24 cellular contexts compared by ENCODE assay signal in the genomic region with DNA sequence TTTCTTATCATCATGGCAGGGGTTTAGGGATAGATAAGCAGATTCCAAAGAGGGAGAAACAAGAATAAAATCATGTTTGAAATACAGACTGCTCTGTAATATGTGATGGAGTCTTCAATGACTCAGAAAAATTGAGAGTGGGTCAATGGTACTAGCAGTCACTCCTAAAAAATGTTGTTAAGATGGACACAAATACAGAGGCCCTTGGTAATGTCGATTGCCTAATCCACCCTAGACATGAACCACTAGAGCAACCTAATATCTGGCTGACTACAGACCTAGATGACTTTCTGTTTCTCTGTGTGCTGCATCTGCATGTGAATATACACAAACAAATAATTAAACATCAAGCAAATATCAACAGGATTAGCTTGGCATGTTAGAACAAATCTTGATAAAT.
DNase-seq lines count a peak whose midpoint lies in the region; ATAC-seq and TF ChIP-seq lines count a peak whose summit lies in the region.
"Had no signal": no experiment of that assay in that cellular context is flagged by ENCODE, and none has a peak within 500 bp of the region (broad histone marks: within the 10 kb centered on the region; RNA-seq: fewer than 3 reads in every experiment).

No MANE protein-coding gene starts in this region.

- H4K20me1 ChIP-seq in PC-3 (ENCODE audit: low read length): no peaks in the 10 kb centered on the region

- H3K27me3 ChIP-seq in PC-3 (ENCODE audit: low read length) (no peaks in the 10 kb centered on the region), upper lobe of left lung (no peaks in the 10 kb centered on the region), right cardiac atrium (ENCODE audit: control insufficient read depth, insufficient read depth) (no peaks in the 10 kb centered on the region), uterus (no peaks in the 10 kb centered on the region)
- H3K27me3 ChIP-seq: cardiac muscle cell, ovary, right lobe of liver, testis had no signal

- intact Hi-C loops in PC-3 (cut with micrococcal nuclease) (loop anchor here (2.0 kb wide), 1 partner anchor 108 kb away; no protein-coding TSS in a partner anchor), right cardiac atrium (cut with DNase I) (no loop called here), uterus (cut with DNase I; ENCODE audit: low total_unique reads) (no loop called here)

- H3K27ac ChIP-seq in PC-3 (ENCODE audit: low read length) (no peak overlapping the region), epithelial cell of prostate (peak overlapping the region; percentile 21), upper lobe of left lung (no peak overlapping the region), right cardiac atrium (ENCODE audit: low read length) (no peak overlapping the region), uterus (no peak overlapping the region)
- H3K27ac ChIP-seq: cardiac muscle cell, ovary, right lobe of liver, testis had no signal

- ATAC-seq in PC-3 (peak; percentile 13; the same call in 1 of the 2 replicates), upper lobe of left lung (ENCODE audit: low FRiP score in 2 of 2) (no peak), GM19397 (IDR thresholded peaks at IDR 0.05; ENCODE audit: unreplicated experiment) (no peak), right cardiac atrium (no peak)
- ATAC-seq: naive thymus-derived CD8-positive, alpha-beta T cell; right lobe of liver; stimulated activated effector memory CD8-positive, alpha-beta T cell treated with anti-CD3 and anti-CD28 coated beads, Interleukin-12 subunit alpha, Interleukin-12 subunit beta, amount 100 ng/mL, for 72 hours had no signal

- H3K9ac ChIP-seq in PC-3 (ENCODE audit: low read length): no peak overlapping the region

- WGBS in upper lobe of left lung, 2 donors: 67 to 92% methylated on average over 1 of the region's 1 CpG
- WGBS in right cardiac atrium: 70% methylated on average over 1 of the region's 1 CpG

- H3F3A ChIP-seq in PC-3 (ENCODE audit: low read length, unreplicated experiment): no peaks in the 10 kb centered on the region

- no peak overlapping the region for H3K4me2 ChIP-seq in PC-3 (ENCODE audit: low read length)

- TF ChIP-seq POLR2A in upper lobe of left lung (IDR thresholded peaks at IDR 0.05) (no peak), uterus (IDR thresholded peaks at IDR 0.05) (no peak)

- TF ChIP-seq EP300 in upper lobe of left lung (IDR thresholded peaks at IDR 0.05): no peak

- no peak for TF ChIP-seq CTCF in PC-3 (conservative IDR thresholded peaks at IDR 0.05; ENCODE audit: low read depth, low read length)
- no peak for TF ChIP-seq CTCF in upper lobe of left lung (IDR thresholded peaks at IDR 0.05)
- no peak for TF ChIP-seq CTCF in uterus (IDR thresholded peaks at IDR 0.05)

- H3K79me2 ChIP-seq in PC-3 (ENCODE audit: low read length): no peaks in the 10 kb centered on the region

- CTCF ChIA-PET in PC-3 (lab: Charles Lee): no interaction called here

- H2AFZ ChIP-seq in PC-3 (ENCODE audit: low read length): no peak overlapping the region

- H3K4me3 ChIP-seq in PC-3 (ENCODE audit: low read length): no peak overlapping the region
- H3K4me3 ChIP-seq in skeletal muscle cell (ENCODE audit: low read depth, low read length): no peak overlapping the region
- H3K4me3 ChIP-seq in upper lobe of left lung: no peak overlapping the region
- H3K4me3 ChIP-seq in right cardiac atrium (ENCODE audit: low read length): no peak overlapping the region
- H3K4me3 ChIP-seq in uterus: no peak overlapping the region
- H3K4me3 ChIP-seq: cardiac muscle cell, HAP-1, ovary, right lobe of liver, testis had no signal

- H3K36me3 ChIP-seq in PC-3 (ENCODE audit: low read depth, low read length): no peaks in the 10 kb centered on the region
- no peaks in the 10 kb centered on the region for H3K36me3 ChIP-seq in upper lobe of left lung
- H3K36me3 ChIP-seq in uterus: no peaks in the 10 kb centered on the region
- H3K36me3 ChIP-seq: cardiac muscle cell, HAP-1, ovary, right lobe of liver had no signal

- H3K9me3 ChIP-seq in PC-3 (ENCODE audit: low read length): no peaks in the 10 kb centered on the region
- H3K9me3 ChIP-seq in upper lobe of left lung: no peaks in the 10 kb centered on the region
- H3K9me3 ChIP-seq in right cardiac atrium (ENCODE audit: control insufficient read depth, low read length): no peaks in the 10 kb centered on the region
- H3K9me3 ChIP-seq in uterus: no peaks in the 10 kb centered on the region
- H3K9me3 ChIP-seq: HAP-1, ovary, right lobe of liver, testis had no signal

- peak; percentile 59 for DNase-seq in GM03348 (ENCODE audit: low spot score)
- peak; percentile 59 for DNase-seq in PC-3
- DNase-seq in epithelial cell of prostate (ENCODE audit: low read depth, low spot score): peak; percentile 62
- DNase-seq in skeletal muscle cell (ENCODE audit: low read depth): peak; percentile 52
- DNase-seq in upper lobe of left lung: no peak
- no peak for DNase-seq in right cardiac atrium
- no peak for DNase-seq in uterus
- DNase-seq: activated CD4-positive, alpha-beta T cell treated with anti-CD3 and anti-CD28 coated beads, Interleukin-2, amount 10 ng/mL, durations not matched to agents 7 days and 5 days; activated CD8-positive, alpha-beta memory T cell treated with anti-CD3 and anti-CD28 coated beads, Interleukin-2, amount 50 U/mL, for 4 hours; activated naive CD8-positive, alpha-beta T cell treated with anti-CD3 and anti-CD28 coated beads, Interleukin-2, amount 10 ng/mL, durations not matched to agents 7 days and 5 days; CD4-positive, alpha-beta memory T cell; dermis blood vessel endothelial cell; mesendoderm; naive thymus-derived CD8-positive, alpha-beta T cell; NCI-H1436 treated with DMSO at 0.1 percent for 48 hours; NCI-H526; ovary; right lobe of liver; SHP77; testis had no signal

- POLR2A ChIA-PET in PC-3 (lab: Charles Lee; ENCODE audit: unreplicated experiment): no interaction called here

- BruUV-seq in PC-3 (replicated peaks; lab: Mats Ljungman, UMichigan): no TSS peak

- H3K4me1 ChIP-seq in PC-3 (ENCODE audit: insufficient read depth, low read length) (peaks cover 24% of the 10 kb centered on the region), upper lobe of left lung (no peaks in the 10 kb centered on the region), right cardiac atrium (ENCODE audit: control insufficient read depth, insufficient read depth, low read length) (no peaks in the 10 kb centered on the region), uterus (no peaks in the 10 kb centered on the region)
- H3K4me1 ChIP-seq: HAP-1, right lobe of liver, testis had no signal

- H3K9me2 ChIP-seq in PC-3 (replicated peaks; ENCODE audit: low read length): no peaks in the 10 kb centered on the region

Comparison
In these comparisons a context has a peak if more than half of its experiments do, and no peak if none do; other contexts are left out.
1. DNase-seq: peak in GM03348 (single experiment), PC-3 (single experiment), epithelial cell of prostate (single experiment) and skeletal muscle cell (single experiment); none in upper lobe of left lung (0 of 2), right cardiac atrium (0 of 3) and uterus (0 of 2).